ENCODE assay signal across 1 cellular context in the genomic region with DNA sequence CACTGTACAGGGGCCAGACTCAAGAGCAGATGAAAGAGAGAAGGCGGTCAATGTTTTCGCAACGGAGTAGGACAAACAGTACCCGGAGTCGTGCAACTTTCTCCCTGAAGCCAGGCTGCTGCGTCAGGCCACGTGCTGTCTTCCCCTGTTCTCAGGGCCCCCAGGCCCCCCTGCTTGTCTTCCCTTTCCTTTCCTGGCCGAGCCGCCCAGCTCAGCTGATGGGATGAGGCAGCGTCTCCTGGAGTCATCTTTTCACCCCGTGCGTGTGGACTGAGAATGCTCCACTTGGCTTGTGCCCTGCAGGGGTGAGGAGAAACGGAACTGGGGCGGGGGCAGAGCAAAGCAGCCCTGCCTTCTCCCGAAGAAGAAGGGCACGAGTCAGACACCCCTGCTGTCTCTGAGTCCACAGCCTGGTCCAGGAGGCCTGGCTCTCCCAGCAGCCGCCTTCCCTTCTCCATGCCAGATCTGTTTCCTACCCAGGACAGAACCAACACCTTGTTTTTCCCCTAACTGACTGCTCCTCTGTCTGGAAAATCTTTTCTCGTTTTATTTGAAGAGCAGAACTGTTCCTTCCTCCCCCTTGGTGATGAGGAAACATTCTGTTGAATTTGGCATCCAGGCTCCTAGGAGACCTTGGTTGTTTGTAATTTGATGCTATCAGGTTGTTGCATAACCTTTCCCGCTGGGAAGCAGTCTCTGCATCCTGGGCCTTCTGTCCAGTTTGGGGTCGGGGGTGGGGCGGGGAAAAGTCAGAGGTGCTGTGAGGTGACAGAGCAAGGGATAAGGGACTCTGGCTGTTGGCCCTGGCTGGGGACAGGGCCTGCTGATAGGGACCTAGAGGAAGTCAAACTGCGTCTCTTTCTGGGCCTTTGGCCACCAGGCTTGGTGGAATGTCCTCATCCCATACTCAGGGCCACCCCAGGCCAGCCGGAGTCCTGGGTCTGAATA.
A peak's percentile ranks its signal among the peaks of the same experiment; 100 is the strongest.
TF ChIP-seq lines count a peak whose summit lies in the region.

No MANE protein-coding gene starts in this region.

TF ChIP-seq in HepG2, 621 proteins besides CTCF, POLR2A, EP300 and RAD21 (continued from another document and continues in another):
- TF ChIP-seq, protein P1, sequence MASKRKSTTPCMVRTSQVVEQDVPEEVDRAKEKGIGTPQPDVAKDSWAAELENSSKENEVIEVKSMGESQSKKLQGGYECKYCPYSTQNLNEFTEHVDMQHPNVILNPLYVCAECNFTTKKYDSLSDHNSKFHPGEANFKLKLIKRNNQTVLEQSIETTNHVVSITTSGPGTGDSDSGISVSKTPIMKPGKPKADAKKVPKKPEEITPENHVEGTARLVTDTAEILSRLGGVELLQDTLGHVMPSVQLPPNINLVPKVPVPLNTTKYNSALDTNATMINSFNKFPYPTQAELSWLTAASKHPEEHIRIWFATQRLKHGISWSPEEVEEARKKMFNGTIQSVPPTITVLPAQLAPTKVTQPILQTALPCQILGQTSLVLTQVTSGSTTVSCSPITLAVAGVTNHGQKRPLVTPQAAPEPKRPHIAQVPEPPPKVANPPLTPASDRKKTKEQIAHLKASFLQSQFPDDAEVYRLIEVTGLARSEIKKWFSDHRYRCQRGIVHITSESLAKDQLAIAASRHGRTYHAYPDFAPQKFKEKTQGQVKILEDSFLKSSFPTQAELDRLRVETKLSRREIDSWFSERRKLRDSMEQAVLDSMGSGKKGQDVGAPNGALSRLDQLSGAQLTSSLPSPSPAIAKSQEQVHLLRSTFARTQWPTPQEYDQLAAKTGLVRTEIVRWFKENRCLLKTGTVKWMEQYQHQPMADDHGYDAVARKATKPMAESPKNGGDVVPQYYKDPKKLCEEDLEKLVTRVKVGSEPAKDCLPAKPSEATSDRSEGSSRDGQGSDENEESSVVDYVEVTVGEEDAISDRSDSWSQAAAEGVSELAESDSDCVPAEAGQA (IDR thresholded peaks at IDR 0.05; ENCODE audit: low read depth): peak; percentile 54; the same call in 1 of the 2 replicates
- TF ChIP-seq, protein P1 (CRISPR knock-in tag; IDR thresholded peaks at IDR 0.05; ENCODE audit: borderline replicate concordance): no peak; the same call in 1 of the 2 replicates
- TF ChIP-seq PLSCR1 (CRISPR knock-in tag; IDR thresholded peaks at IDR 0.05; ENCODE audit: borderline replicate concordance): no peak
- TF ChIP-seq, protein P2, sequence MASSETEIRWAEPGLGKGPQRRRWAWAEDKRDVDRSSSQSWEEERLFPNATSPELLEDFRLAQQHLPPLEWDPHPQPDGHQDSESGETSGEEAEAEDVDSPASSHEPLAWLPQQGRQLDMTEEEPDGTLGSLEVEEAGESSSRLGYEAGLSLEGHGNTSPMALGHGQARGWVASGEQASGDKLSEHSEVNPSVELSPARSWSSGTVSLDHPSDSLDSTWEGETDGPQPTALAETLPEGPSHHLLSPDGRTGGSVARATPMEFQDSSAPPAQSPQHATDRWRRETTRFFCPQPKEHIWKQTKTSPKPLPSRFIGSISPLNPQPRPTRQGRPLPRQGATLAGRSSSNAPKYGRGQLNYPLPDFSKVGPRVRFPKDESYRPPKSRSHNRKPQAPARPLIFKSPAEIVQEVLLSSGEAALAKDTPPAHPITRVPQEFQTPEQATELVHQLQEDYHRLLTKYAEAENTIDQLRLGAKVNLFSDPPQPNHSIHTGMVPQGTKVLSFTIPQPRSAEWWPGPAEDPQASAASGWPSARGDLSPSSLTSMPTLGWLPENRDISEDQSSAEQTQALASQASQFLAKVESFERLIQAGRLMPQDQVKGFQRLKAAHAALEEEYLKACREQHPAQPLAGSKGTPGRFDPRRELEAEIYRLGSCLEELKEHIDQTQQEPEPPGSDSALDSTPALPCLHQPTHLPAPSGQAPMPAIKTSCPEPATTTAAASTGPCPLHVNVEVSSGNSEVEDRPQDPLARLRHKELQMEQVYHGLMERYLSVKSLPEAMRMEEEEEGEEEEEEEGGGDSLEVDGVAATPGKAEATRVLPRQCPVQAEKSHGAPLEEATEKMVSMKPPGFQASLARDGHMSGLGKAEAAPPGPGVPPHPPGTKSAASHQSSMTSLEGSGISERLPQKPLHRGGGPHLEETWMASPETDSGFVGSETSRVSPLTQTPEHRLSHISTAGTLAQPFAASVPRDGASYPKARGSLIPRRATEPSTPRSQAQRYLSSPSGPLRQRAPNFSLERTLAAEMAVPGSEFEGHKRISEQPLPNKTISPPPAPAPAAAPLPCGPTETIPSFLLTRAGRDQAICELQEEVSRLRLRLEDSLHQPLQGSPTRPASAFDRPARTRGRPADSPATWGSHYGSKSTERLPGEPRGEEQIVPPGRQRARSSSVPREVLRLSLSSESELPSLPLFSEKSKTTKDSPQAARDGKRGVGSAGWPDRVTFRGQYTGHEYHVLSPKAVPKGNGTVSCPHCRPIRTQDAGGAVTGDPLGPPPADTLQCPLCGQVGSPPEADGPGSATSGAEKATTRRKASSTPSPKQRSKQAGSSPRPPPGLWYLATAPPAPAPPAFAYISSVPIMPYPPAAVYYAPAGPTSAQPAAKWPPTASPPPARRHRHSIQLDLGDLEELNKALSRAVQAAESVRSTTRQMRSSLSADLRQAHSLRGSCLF (CRISPR knock-in tag; IDR thresholded peaks at IDR 0.05; ENCODE audit: borderline replicate concordance): no peak
- TF ChIP-seq HDAC1 (CRISPR knock-in tag; IDR thresholded peaks at IDR 0.05): peak; percentile 79; the same call in 1 of the 2 replicates
- TF ChIP-seq USF2 (IDR thresholded peaks at IDR 0.05; ENCODE audit: low read depth, low read length): peak; percentile 86
- peak; percentile 90; the same call in 1 of the 2 replicates for TF ChIP-seq USF2 (CRISPR knock-in tag; IDR thresholded peaks at IDR 0.05; ENCODE audit: borderline replicate concordance)
- TF ChIP-seq, protein P3, sequence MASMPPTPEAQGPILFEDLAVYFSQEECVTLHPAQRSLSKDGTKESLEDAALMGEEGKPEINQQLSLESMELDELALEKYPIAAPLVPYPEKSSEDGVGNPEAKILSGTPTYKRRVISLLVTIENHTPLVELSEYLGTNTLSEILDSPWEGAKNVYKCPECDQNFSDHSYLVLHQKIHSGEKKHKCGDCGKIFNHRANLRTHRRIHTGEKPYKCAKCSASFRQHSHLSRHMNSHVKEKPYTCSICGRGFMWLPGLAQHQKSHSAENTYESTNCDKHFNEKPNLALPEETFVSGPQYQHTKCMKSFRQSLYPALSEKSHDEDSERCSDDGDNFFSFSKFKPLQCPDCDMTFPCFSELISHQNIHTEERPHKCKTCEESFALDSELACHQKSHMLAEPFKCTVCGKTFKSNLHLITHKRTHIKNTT (CRISPR knock-in tag; IDR thresholded peaks at IDR 0.05): no peak
- TF ChIP-seq, protein P4, sequence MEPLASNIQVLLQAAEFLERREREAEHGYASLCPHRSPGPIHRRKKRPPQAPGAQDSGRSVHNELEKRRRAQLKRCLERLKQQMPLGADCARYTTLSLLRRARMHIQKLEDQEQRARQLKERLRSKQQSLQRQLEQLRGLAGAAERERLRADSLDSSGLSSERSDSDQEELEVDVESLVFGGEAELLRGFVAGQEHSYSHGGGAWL (CRISPR knock-in tag; IDR thresholded peaks at IDR 0.05): peak; percentile 54; the same call in 1 of the 2 replicates
- TF ChIP-seq ZNF253 (CRISPR knock-in tag; IDR thresholded peaks at IDR 0.05; ENCODE audit: borderline replicate concordance): peak; percentile 95; the same call in 1 of the 2 replicates
- 0 out of 2 replicates have a peak, but pooled peaks have one; percentile 43 for TF ChIP-seq ATF7-NPFF (CRISPR knock-in tag; IDR thresholded peaks at IDR 0.05; ENCODE audit: low read depth)
- no peak; the same call in none of the 2 replicates for TF ChIP-seq ZNF264 (CRISPR knock-in tag; IDR thresholded peaks at IDR 0.05)
- peak; percentile 63 for TF ChIP-seq MEF2D (CRISPR knock-in tag; IDR thresholded peaks at IDR 0.05)
- TF ChIP-seq, protein P5, sequence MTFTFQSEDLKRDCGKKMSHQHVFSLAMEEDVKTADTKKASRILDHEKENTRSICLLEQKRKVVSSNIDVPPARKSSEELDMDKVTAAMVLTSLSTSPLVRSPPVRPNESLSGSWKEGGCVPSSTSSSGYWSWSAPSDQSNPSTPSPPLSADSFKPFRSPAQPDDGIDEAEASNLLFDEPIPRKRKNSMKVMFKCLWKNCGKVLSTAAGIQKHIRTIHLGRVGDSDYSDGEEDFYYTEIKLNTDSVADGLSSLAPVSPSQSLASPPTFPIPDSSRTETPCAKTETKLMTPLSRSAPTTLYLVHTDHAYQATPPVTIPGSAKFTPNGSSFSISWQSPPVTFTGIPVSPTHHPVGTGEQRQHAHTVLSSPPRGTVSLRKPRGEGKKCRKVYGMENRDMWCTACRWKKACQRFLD (CRISPR knock-in tag; IDR thresholded peaks at IDR 0.05; ENCODE audit: borderline replicate concordance): peak; percentile 91
- TF ChIP-seq ZNF883 (CRISPR knock-in tag; IDR thresholded peaks at IDR 0.05; ENCODE audit: not compliant biosample characterization): no peak
- peak; percentile 92 for TF ChIP-seq PAXIP1 (CRISPR knock-in tag; conservative IDR thresholded peaks at IDR 0.05)
- peak; percentile 92; the same call in 1 of the 2 replicates for TF ChIP-seq ZNF788 (CRISPR knock-in tag; IDR thresholded peaks at IDR 0.05; ENCODE audit: borderline replicate concordance)
- peak; percentile 70 for TF ChIP-seq E2F5 (CRISPR knock-in tag; conservative IDR thresholded peaks at IDR 0.05)
- no peak for TF ChIP-seq ZNF121 (CRISPR knock-in tag; IDR thresholded peaks at IDR 0.05)
- TF ChIP-seq ZNF530 (CRISPR knock-in tag; IDR thresholded peaks at IDR 0.05; ENCODE audit: low read depth): no peak
- TF ChIP-seq ZNF296 (CRISPR knock-in tag; conservative IDR thresholded peaks at IDR 0.05): peak; percentile 82
- peak; percentile 74 for TF ChIP-seq JUN (CRISPR knock-in tag; IDR thresholded peaks at IDR 0.05)
- peak; percentile 91 for TF ChIP-seq ZNF766 (CRISPR knock-in tag; IDR thresholded peaks at IDR 0.05; ENCODE audit: borderline replicate concordance)
- TF ChIP-seq SP2 (CRISPR knock-in tag; IDR thresholded peaks at IDR 0.05): no peak
- peak; percentile 99 for TF ChIP-seq SIX1 (CRISPR knock-in tag; IDR thresholded peaks at IDR 0.05; ENCODE audit: borderline replicate concordance)
- peak; percentile 21 for TF ChIP-seq TGIF2 (CRISPR knock-in tag; IDR thresholded peaks at IDR 0.05)
- no peak for TF ChIP-seq ZFAT (CRISPR knock-in tag; conservative IDR thresholded peaks at IDR 0.05)
- peak; percentile 85; the same call in 1 of the 2 replicates for TF ChIP-seq ZNF776 (CRISPR knock-in tag; IDR thresholded peaks at IDR 0.05)
- no peak; the same call in 1 of the 2 replicates for TF ChIP-seq TCF7L2 (IDR thresholded peaks at IDR 0.05; ENCODE audit: low read depth, low read length)
